9 cellular contexts compared by ENCODE assay signal in genomic region chr10:132634241-132634946, GRCh38.
DNase-seq lines count a peak whose midpoint lies in the region; ATAC-seq and TF ChIP-seq lines count a peak whose summit lies in the region.
"Had no signal": no experiment of that assay in that cellular context is flagged by ENCODE, and none has a peak within 500 bp of the region (broad histone marks: within the 10 kb centered on the region; RNA-seq: fewer than 3 reads in every experiment).

No MANE protein-coding gene starts in this region.

- TF ChIP-seq CTCF in DND-41 (IDR thresholded peaks at IDR 0.05; ENCODE audit: borderline replicate concordance, extremely low read depth, low read length, poor library complexity, severe bottlenecking) (peak; percentile 33), endothelial cell (IDR thresholded peaks at IDR 0.05; ENCODE audit: unreplicated experiment) (peak; percentile 19)

- H3K4me2 ChIP-seq in DND-41 (ENCODE audit: insufficient read depth, low read length) = no peak overlapping the region

- H3K9me3 ChIP-seq in DND-41 (ENCODE audit: insufficient read depth, low read length, severe bottlenecking) = no peaks in the 10 kb centered on the region
- H3K9me3 ChIP-seq: body of pancreas had no signal

- H3K36me3 ChIP-seq in DND-41 (ENCODE audit: insufficient read depth, low read length) (no peaks in the 10 kb centered on the region), rectal smooth muscle tissue (ENCODE audit: control insufficient read depth, insufficient read depth, low read length) (no peaks in the 10 kb centered on the region)

- H3K4me3 Mint-ChIP-seq in endothelial cell (ENCODE audit: unreplicated experiment) = no peak overlapping the region

- DNase-seq in DND-41 (no peak), KBM-7 (peak; percentile 32), endothelial cell (ENCODE audit: low spot score) (no peak), activated gamma-delta T cell treated with Interleukin-2 at 50 U/mL for 16 hours (no peak), DMS 273 treated with DMSO at 0.1 percent for 48 hours (lab: John Stamatoyannopoulos, UW) (no peak), ACHN (no peak)

- H3K4me3 ChIP-seq in DND-41 (ENCODE audit: low read depth in 1 of 2, low read length in 2 of 2) = no peak overlapping the region
- H3K4me3 ChIP-seq in rectal smooth muscle tissue (ENCODE audit: low read length) = no peak overlapping the region
- H3K4me3 ChIP-seq: body of pancreas had no signal

- H3K9ac ChIP-seq in DND-41 (ENCODE audit: low read depth, low read length) (no peak overlapping the region), rectal smooth muscle tissue (ENCODE audit: low read length) (no peak overlapping the region)

- no peaks in the 10 kb centered on the region for H3K9me3 Mint-ChIP-seq in endothelial cell (ENCODE audit: unreplicated experiment)

- H3K4me1 ChIP-seq in DND-41 (ENCODE audit: insufficient read depth, low read length) = peaks cover 7% of the 10 kb centered on the region
- H3K4me1 ChIP-seq in rectal smooth muscle tissue (ENCODE audit: control insufficient read depth, insufficient read depth, low read length) = peaks cover 68% of the 10 kb centered on the region

- no peaks in the 10 kb centered on the region for H3K27me3 ChIP-seq in DND-41 (ENCODE audit: insufficient read depth, low read length, poor library complexity)
- no peaks in the 10 kb centered on the region for H3K27me3 ChIP-seq in rectal smooth muscle tissue (ENCODE audit: control insufficient read depth, insufficient read depth, low read length)
- H3K27me3 ChIP-seq: body of pancreas had no signal

- H4K20me1 ChIP-seq in DND-41 (ENCODE audit: insufficient read depth, low read length) = peaks cover 72% of the 10 kb centered on the region

- H3K4me1 Mint-ChIP-seq in endothelial cell (ENCODE audit: unreplicated experiment) = peaks cover 35% of the 10 kb centered on the region

- H2AFZ ChIP-seq in DND-41 (ENCODE audit: low read depth, low read length) = no peak overlapping the region

- H3K27ac ChIP-seq in DND-41 (ENCODE audit: low read length) = no peak overlapping the region
- peak overlapping the region; percentile 99 for H3K27ac ChIP-seq in rectal smooth muscle tissue (ENCODE audit: low read depth, low read length)
- H3K27ac ChIP-seq: body of pancreas had no signal

- no peak overlapping the region for H3K27ac Mint-ChIP-seq in endothelial cell (ENCODE audit: unreplicated experiment)

- in situ Hi-C loops in KBM-7 (cut with MboI; ENCODE audit: low pct_unique_long_range_greater_than_20kb, low sequenced_read_pairs) (loop anchor here (10.0 kb wide), 1 partner anchor 180 kb away; no protein-coding TSS in a partner anchor), ACHN (cut with HindIII; ENCODE audit: low pct_ligation_motif_present, low pct_unique_long_range_greater_than_20kb, low sequenced_read_pairs) (no loop called here)

- peaks cover 10% of the 10 kb centered on the region for H3K36me3 Mint-ChIP-seq in endothelial cell (ENCODE audit: low read depth, unreplicated experiment)

- H3K79me2 ChIP-seq in DND-41 (ENCODE audit: insufficient read depth, low read length) = peaks cover 58% of the 10 kb centered on the region

- no peak for ATAC-seq in DND-41 (ENCODE audit: insufficient read depth, low read depth)
- no peak for ATAC-seq in GM19463 (IDR thresholded peaks at IDR 0.05; ENCODE audit: unreplicated experiment)
- ATAC-seq: body of pancreas had no signal

- peaks cover 10% of the 10 kb centered on the region for H3K27me3 Mint-ChIP-seq in endothelial cell (ENCODE audit: unreplicated experiment)
